Comparison of ENCODE assay signal across 36 cellular contexts in the genomic region with DNA sequence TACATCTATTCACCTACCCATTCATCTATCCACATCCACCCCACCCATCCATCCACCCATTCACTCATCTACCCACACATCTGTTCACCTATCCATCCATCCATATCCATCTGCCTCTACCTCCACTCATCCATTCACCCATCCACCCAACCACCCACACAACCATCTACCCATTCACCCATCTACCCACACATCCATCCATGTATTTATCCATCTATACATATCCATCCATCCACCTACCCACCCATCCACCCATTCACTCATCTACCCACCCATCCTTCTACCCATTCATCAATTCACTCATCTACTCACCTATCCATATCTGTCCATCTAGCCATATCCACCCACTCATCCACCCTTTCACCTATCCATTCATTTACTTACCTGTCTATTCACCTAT.
"Had no signal": no experiment of that assay in that cellular context is flagged by ENCODE, and none has a peak within 500 bp of the region (broad histone marks: within the 10 kb centered on the region; RNA-seq: fewer than 3 reads in every experiment).

No MANE protein-coding gene starts in this region.

- H3K27ac ChIP-seq: KMS-11 had no signal

- H3K9me3 ChIP-seq: MG63 had no signal

- H3K4me3 ChIP-seq: MG63 had no signal

- H3K36me3 ChIP-seq: MG63 had no signal

- DNase-seq: Karpas-422, Kasumi-1, KG1, MG63, MM.1S, MV-4-11, NCI-H1048, NCI-H1092, NCI-H1092 treated with DMSO at 0.1 percent for 48 hours, NCI-H1105, NCI-H1105 treated with DMSO at 0.1 percent for 48 hours, NCI-H1417, NCI-H1417 treated with DMSO at 0.1 percent for 48 hours, NCI-H1436, NCI-H1436 treated with DMSO at 0.1 percent for 48 hours, NCI-H146, NCI-H1694, NCI-H1694 treated with DMSO at 0.1 percent for 48 hours, NCI-H187, NCI-H187 treated with DMSO at 0.1 percent for 48 hours, NCI-H1930, NCI-H2029, NCI-H2029 treated with DMSO at 0.1 percent for 48 hours, NCI-H2081, NCI-H2107, NCI-H2171, NCI-H2171 treated with DMSO at 0.1 percent for 48 hours, NCI-H2227 treated with DMSO at 0.1 percent for 48 hours, NCI-H226, NCI-H345, NCI-H446, NCI-H446 treated with DMSO at 0.1 percent for 48 hours, NCI-H510A, NCI-H510A treated with DMSO at 0.1 percent for 48 hours, NCI-H524 had no signal
